Comparison of ENCODE assay signal across 20 cellular contexts in the genomic region with DNA sequence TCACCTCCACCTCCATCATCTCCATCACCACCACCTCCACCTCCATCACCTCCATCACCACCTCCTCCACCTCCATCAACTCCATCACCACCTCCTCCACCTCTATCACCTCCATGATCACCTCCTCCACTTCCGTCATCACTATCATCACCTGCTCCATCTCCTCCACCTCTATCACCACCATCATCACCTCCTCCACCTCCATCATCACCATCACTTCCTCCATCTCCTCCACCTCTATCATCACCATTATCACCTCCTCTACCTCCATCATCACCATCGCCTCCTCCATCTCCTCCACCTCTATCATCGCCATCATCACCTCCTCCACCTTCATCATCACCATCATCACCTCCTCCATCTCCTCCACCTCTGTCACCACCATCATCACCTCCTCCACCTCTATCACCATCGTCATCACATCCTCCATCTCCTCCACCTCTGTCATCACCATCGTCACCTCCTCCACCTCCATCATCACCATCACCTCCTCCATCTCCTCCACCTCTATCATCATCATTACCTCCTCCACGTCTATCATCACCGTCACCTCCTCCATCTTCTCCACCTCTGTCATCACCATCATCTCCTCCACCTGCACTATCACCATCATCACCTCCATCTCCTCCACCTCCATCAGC. TPM values are rescaled to one million over a fixed set of nuclear protein-coding genes. Genes with fewer than 3 reads are reported as not detected.
"Had no signal": no experiment of that assay in that cellular context is flagged by ENCODE, and none has a peak within 500 bp of the region (broad histone marks: within the 10 kb centered on the region; RNA-seq: fewer than 3 reads in every experiment).

No MANE protein-coding gene starts in this region.

- H3K27ac ChIP-seq: hepatocyte, left ventricle myocardium inferior, prostate gland, stomach, testis had no signal

- H3K4me2 ChIP-seq: hepatocyte had no signal

- H3K36me3 ChIP-seq: left ventricle myocardium inferior, prostate gland, stomach had no signal

- H3K4me1 ChIP-seq: left ventricle myocardium inferior, prostate gland, stomach, testis had no signal

- H3K9me3 ChIP-seq: left ventricle myocardium inferior, mucosa of descending colon, prostate gland, stomach, testis had no signal

- H3K27ac Mint-ChIP-seq: activated naive CD4-positive, alpha-beta T cell treated with anti-CD3 and anti-CD28 coated beads, Interleukin-2, amount 10 ng/mL, durations not matched to agents 7 days and 5 days; activated T-helper 2 cell treated with anti-CD3 and anti-CD28 coated beads, Interferon-gamma antibody, Interleukin-2, Interleukin-4, amounts not matched to agents 10 μg/mL and 5 μg/mL and 100 μg/mL, durations not matched to agents 14 hours and 24 hours and 36 hours; nephron had no signal

- ATAC-seq: esophagus mucosa, mucosa of descending colon, right cardiac atrium had no signal

- H3K27me3 ChIP-seq: hepatocyte, testis had no signal

- H3K4me1 Mint-ChIP-seq: nephron had no signal

- H2AFZ ChIP-seq: hepatocyte had no signal

- DNase-seq: activated CD4-positive, alpha-beta T cell treated with anti-CD3 and anti-CD28 coated beads, Interleukin-2, amount 50 U/mL, for 1 hour; activated CD4-positive, CD25-positive, alpha-beta regulatory T cell; activated naive CD4-positive, alpha-beta T cell treated with anti-CD3 and anti-CD28 coated beads, Interleukin-2, amount 10 ng/mL, durations not matched to agents 7 days and 5 days; activated T-cell treated with anti-CD3 and anti-CD28 coated beads for 4 hours; left ventricle myocardium inferior; mucosa of descending colon; right cardiac atrium; small intestine; stimulated activated CD4-positive, alpha-beta T cell treated with anti-CD3 and anti-CD28 coated beads, Interleukin-4, amount 100 ng/mL, for 24 hours; stomach; testis had no signal

- H3K4me3 ChIP-seq: hepatocyte, left ventricle myocardium inferior, mucosa of descending colon, prostate gland, stomach, testis had no signal

- H3K4me3 Mint-ChIP-seq: activated naive CD4-positive, alpha-beta T cell treated with anti-CD3 and anti-CD28 coated beads, Interleukin-2, amount 10 ng/mL, durations not matched to agents 7 days and 5 days; nephron had no signal

- H3K79me2 ChIP-seq: hepatocyte had no signal

- FAIRE-seq: colon, endometrium, small intestine had no signal

RNA-seq across cellular contexts. Expression of a gene that starts 27.0 kb away (rescaled TPM):
- total RNA-seq: glomerular endothelial cell, left ventricle myocardium inferior, osteoblast had no signal
